ENCODE assay signal across 9 cellular contexts in the genomic region with DNA sequence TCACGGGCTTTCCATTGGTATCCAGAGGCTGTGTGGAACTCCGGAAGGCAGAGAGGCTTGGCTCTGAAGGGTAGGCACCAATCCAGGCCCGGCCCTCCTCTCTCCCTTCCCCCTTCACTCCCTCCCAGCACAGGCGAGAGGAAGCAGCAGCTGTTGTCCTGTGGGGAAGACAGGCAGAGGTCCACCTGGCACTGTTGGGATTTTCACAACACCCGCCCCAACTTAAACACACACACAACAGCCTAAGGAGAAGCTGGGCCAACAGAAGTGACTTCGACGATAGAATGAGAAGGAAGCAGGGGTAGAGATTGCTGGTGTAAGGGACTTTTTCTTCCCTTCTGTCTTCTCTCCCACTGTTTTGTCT. TPM values are rescaled to one million over a fixed set of nuclear protein-coding genes. Genes with fewer than 3 reads are reported as not detected.
A peak's percentile ranks its signal among the peaks of the same experiment; 100 is the strongest.
DNase-seq lines count a peak whose midpoint lies in the region; ATAC-seq and TF ChIP-seq lines count a peak whose summit lies in the region.
"Had no signal": no experiment of that assay in that cellular context is flagged by ENCODE, and none has a peak within 500 bp of the region (broad histone marks: within the 10 kb centered on the region; RNA-seq: fewer than 3 reads in every experiment).

No MANE protein-coding gene starts in this region.

- H3K36me3 ChIP-seq in adipocyte (ENCODE audit: control insufficient read depth, insufficient read depth, low read length, severe bottlenecking) (no peaks in the 10 kb centered on the region), left ventricle myocardium inferior (no peaks in the 10 kb centered on the region)

- intact Hi-C loops in left ventricle myocardium inferior (cut with micrococcal nuclease), result no loop called here
- intact Hi-C loops in posterior vena cava (cut with DNase I), result loop anchor here in 1 of 2 donors (2.0 kb wide), 1 partner anchor 22 kb away; no protein-coding TSS in a partner anchor

- POLR2A ChIA-PET in HEK293T (lab: Yijun Ruan, JAX), result interaction anchor here (1.9 kb wide), 1 partner anchor 24 kb away, joined by 18 read pairs; no protein-coding TSS in a partner anchor

- DNase-seq in DMS53 (lab: John Stamatoyannopoulos, UW) (peak; percentile 67), adipocyte (ENCODE audit: low read depth) (no peak), left ventricle myocardium inferior (peak; percentile 88), posterior vena cava (ENCODE audit: low spot score) (peak; percentile 88), islet precursor cell (no peak), GM20000 (ENCODE audit: low spot score) (no peak), HEK293T (ENCODE audit: extremely low spot score) (no peak)
- DNase-seq: DND-41 had no signal

- H3K27me3 ChIP-seq in adipocyte (replicated peaks; ENCODE audit: control insufficient read depth, insufficient read depth, low read length) (peaks cover 7% of the 10 kb centered on the region), left ventricle myocardium inferior (ENCODE audit: low read depth) (no peaks in the 10 kb centered on the region)

- CTCF ChIA-PET in HEK293T (lab: Yijun Ruan, JAX), result interaction anchor here (1.0 to 3.5 kb wide), 6 partner anchors 19 to 181 kb away, joined by 5 to 98 read pairs (median 12); no protein-coding TSS in a partner anchor

- H3K4me3 ChIP-seq in adipocyte (ENCODE audit: low read length) (no peak overlapping the region), left ventricle myocardium inferior (peak overlapping the region; percentile 48)

- H3K4me1 ChIP-seq in adipocyte (ENCODE audit: control insufficient read depth, insufficient read depth, low read length) (peaks cover 42% of the 10 kb centered on the region), left ventricle myocardium inferior (peaks cover 40% of the 10 kb centered on the region)

- H3K9me3 ChIP-seq in adipocyte (ENCODE audit: control insufficient read depth, low read length) (no peaks in the 10 kb centered on the region), left ventricle myocardium inferior (replicated peaks) (no peaks in the 10 kb centered on the region)

- no peak for ATAC-seq in HG03039 (IDR thresholded peaks at IDR 0.05; ENCODE audit: unreplicated experiment)

- H3K9ac ChIP-seq in adipocyte (ENCODE audit: low read length), result peak overlapping the region; percentile 50

- H3K27ac ChIP-seq in left ventricle myocardium inferior (replicated peaks), result peak overlapping the region; percentile 88

- no peak for TF ChIP-seq CTCF in left ventricle myocardium inferior (IDR thresholded peaks at IDR 0.05; ENCODE audit: borderline replicate concordance)
- no peak for TF ChIP-seq CTCF in GM20000 (IDR thresholded peaks at IDR 0.05; ENCODE audit: extremely low read depth, missing control alignments)

TF ChIP-seq in HEK293T, 16 proteins besides CTCF, POLR2A, EP300 and RAD21:
- no peak for TF ChIP-seq TARDBP (IDR thresholded peaks at IDR 0.05)
- no peak for TF ChIP-seq FOXM1 (IDR thresholded peaks at IDR 0.05; ENCODE audit: borderline replicate concordance)
- no peak for TF ChIP-seq L3MBTL2 (conservative IDR thresholded peaks at IDR 0.05)
- no peak for TF ChIP-seq NFRKB (IDR thresholded peaks at IDR 0.05)
- no peak for TF ChIP-seq LEF1 (IDR thresholded peaks at IDR 0.05; ENCODE audit: borderline replicate concordance)
- TF ChIP-seq ELF4 (IDR thresholded peaks at IDR 0.05), result no peak
- no peak for TF ChIP-seq BHLHE40 (IDR thresholded peaks at IDR 0.05; ENCODE audit: borderline replicate concordance)
- TF ChIP-seq HDGF (IDR thresholded peaks at IDR 0.05; ENCODE audit: borderline replicate concordance), result no peak
- no peak for TF ChIP-seq FOXA1 (IDR thresholded peaks at IDR 0.05)
- no peak for TF ChIP-seq SP1 (IDR thresholded peaks at IDR 0.05)
- TF ChIP-seq CTBP1 (IDR thresholded peaks at IDR 0.05; ENCODE audit: borderline replicate concordance), result no peak
- no peak for TF ChIP-seq ZNF384 (IDR thresholded peaks at IDR 0.05)
- TF ChIP-seq, protein P1, sequence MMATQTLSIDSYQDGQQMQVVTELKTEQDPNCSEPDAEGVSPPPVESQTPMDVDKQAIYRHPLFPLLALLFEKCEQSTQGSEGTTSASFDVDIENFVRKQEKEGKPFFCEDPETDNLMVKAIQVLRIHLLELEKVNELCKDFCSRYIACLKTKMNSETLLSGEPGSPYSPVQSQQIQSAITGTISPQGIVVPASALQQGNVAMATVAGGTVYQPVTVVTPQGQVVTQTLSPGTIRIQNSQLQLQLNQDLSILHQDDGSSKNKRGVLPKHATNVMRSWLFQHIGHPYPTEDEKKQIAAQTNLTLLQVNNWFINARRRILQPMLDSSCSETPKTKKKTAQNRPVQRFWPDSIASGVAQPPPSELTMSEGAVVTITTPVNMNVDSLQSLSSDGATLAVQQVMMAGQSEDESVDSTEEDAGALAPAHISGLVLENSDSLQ (IDR thresholded peaks at IDR 0.05), result no peak
- no peak for TF ChIP-seq FOXK2 (IDR thresholded peaks at IDR 0.05)
- no peak for TF ChIP-seq ARNT (IDR thresholded peaks at IDR 0.05)

RNA-seq across cellular contexts. Expression of a gene that starts 3.1 kb away (rescaled TPM):
- total RNA-seq in left ventricle myocardium inferior (not detected), posterior vena cava (not detected)

RNA-seq across cellular contexts. Expression of a gene that starts 4.4 kb away (rescaled TPM):
- total RNA-seq in left ventricle myocardium inferior (not detected), posterior vena cava (not detected)

RNA-seq across cellular contexts. Expression of a gene that starts 9.0 kb away (rescaled TPM):
- total RNA-seq in left ventricle myocardium inferior (1.6 TPM), posterior vena cava (not detected)

RNA-seq across cellular contexts. Expression of a gene that starts 14.2 kb away (rescaled TPM):
- total RNA-seq in left ventricle myocardium inferior, result 346 TPM
- 10 to 100 TPM; 78.0 to 80.7 TPM for total RNA-seq in posterior vena cava

RNA-seq across cellular contexts. Expression of a gene that starts 18.6 kb away (rescaled TPM):
- total RNA-seq in left ventricle myocardium inferior, result not detected
- not detected for total RNA-seq in posterior vena cava

Comparison
In these comparisons a context has a peak if more than half of its experiments do, and no peak if none do; other contexts are left out.
1. DNase-seq: peak in DMS53 (single experiment), left ventricle myocardium inferior (single experiment) and posterior vena cava (single experiment); none in adipocyte (single experiment), islet precursor cell (single experiment), GM20000 (single experiment) and HEK293T (single experiment).